In the genomic region with DNA sequence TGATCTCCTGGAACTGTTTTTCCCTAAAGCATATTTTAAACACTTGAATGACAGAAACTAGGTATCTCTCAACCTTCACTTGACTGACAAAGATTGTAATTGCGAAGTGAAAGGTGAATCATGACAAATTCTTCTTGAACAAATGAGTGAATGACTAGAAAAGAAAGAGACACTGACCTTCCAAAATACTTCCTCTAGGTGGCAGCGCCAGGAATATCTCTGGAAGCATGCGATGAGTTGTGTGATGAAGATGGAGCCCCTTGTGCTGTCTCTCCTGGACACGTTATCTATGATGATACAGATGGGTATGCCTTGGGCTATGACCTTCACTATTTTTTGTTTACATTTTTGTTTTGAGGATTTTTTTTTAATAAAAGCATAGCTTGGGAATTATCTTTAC, we compare ENCODE assay signal across 24 cellular contexts. TPM values are rescaled to one million over a fixed set of nuclear protein-coding genes. Genes with fewer than 3 reads are reported as not detected.
DNase-seq lines count a peak whose midpoint lies in the region; TF ChIP-seq lines count a peak whose summit lies in the region.
"Had no signal": no experiment of that assay in that cellular context is flagged by ENCODE, and none has a peak within 500 bp of the region (broad histone marks: within the 10 kb centered on the region; RNA-seq: fewer than 3 reads in every experiment).

No MANE protein-coding gene starts in this region.

- CTCF ChIA-PET in activated CD4-positive, alpha-beta memory T cell treated with anti-CD3 and anti-CD28 coated beads, Interleukin-2, amount 10 ng/mL, durations not matched to agents 7 days and 5 days (lab: Charles Lee): no interaction called here

- DNase-seq in DMS53 (lab: John Stamatoyannopoulos, UW) (peak; percentile 18), DMS53 treated with DMSO at 0.1 percent for 48 hours (lab: John Stamatoyannopoulos, UW; ENCODE audit: unreplicated experiment) (no peak), MM.1S (no peak), endodermal cell (no peak), osteoblast (ENCODE audit: insufficient read length, low spot score, missing footprints) (no peak), GM10266 (ENCODE audit: extremely low spot score) (no peak)
- no peak for DNase-seq in activated T-cell treated with anti-CD3 and anti-CD28 coated beads, Interleukin-2, amount 50 U/mL, for 24 hours
- DNase-seq in activated CD4-positive, alpha-beta memory T cell treated with anti-CD3 and anti-CD28 coated beads, Interleukin-2, amount 10 ng/mL, durations not matched to agents 7 days and 5 days: no peak
- DNase-seq: activated CD4-positive, CD25-positive, alpha-beta regulatory T cell; activated CD8-positive, alpha-beta T cell treated with anti-CD3 and anti-CD28 coated beads, Interleukin-2, amount 10 ng/mL, durations not matched to agents 7 days and 5 days; activated naive CD8-positive, alpha-beta T cell treated with anti-CD3 and anti-CD28 coated beads, Interleukin-2, amount 10 ng/mL, durations not matched to agents 7 days and 5 days; CD4-positive, CD25-positive, alpha-beta regulatory T cell; dermis blood vessel endothelial cell; left lung; NCI-H345; SHP77 treated with DMSO at 0.1 percent for 48 hours; stimulated activated CD4-positive, alpha-beta T cell treated with anti-CD3 and anti-CD28 coated beads, Interleukin-4, amount 100 ng/mL, for 4 hours had no signal

- no peaks in the 10 kb centered on the region for H3K36me3 Mint-ChIP-seq in endodermal cell (ENCODE audit: low read depth)
- peaks cover 32% of the 10 kb centered on the region for H3K36me3 Mint-ChIP-seq in activated T-cell treated with anti-CD3 and anti-CD28 coated beads, Interleukin-2, amount 50 U/mL, for 24 hours (ENCODE audit: low read depth)
- peaks cover 73% of the 10 kb centered on the region for H3K36me3 Mint-ChIP-seq in activated CD4-positive, alpha-beta memory T cell treated with anti-CD3 and anti-CD28 coated beads, Interleukin-2, amount 10 ng/mL, durations not matched to agents 7 days and 5 days (ENCODE audit: low read depth)
- H3K36me3 Mint-ChIP-seq: brain had no signal

- no peak overlapping the region for H2AFZ ChIP-seq in MM.1S (ENCODE audit: low read length)
- H2AFZ ChIP-seq in osteoblast (ENCODE audit: low read length): no peak overlapping the region

- no peaks in the 10 kb centered on the region for H3K9me3 Mint-ChIP-seq in endodermal cell
- peaks cover 4% of the 10 kb centered on the region for H3K9me3 Mint-ChIP-seq in activated T-cell treated with anti-CD3 and anti-CD28 coated beads, Interleukin-2, amount 50 U/mL, for 24 hours
- H3K9me3 Mint-ChIP-seq in activated CD4-positive, alpha-beta memory T cell treated with anti-CD3 and anti-CD28 coated beads, Interleukin-2, amount 10 ng/mL, durations not matched to agents 7 days and 5 days: peaks cover 22% of the 10 kb centered on the region

- H3K9ac ChIP-seq in MM.1S (ENCODE audit: low read length) (no peak overlapping the region), endodermal cell (ENCODE audit: extremely low read depth, low read length, poor library complexity, severe bottlenecking) (no peak overlapping the region)

- no peaks in the 10 kb centered on the region for H3K4me1 Mint-ChIP-seq in endodermal cell
- peaks cover 49% of the 10 kb centered on the region for H3K4me1 Mint-ChIP-seq in activated T-cell treated with anti-CD3 and anti-CD28 coated beads, Interleukin-2, amount 50 U/mL, for 24 hours (ENCODE audit: low read depth)
- H3K4me1 Mint-ChIP-seq in activated CD4-positive, alpha-beta memory T cell treated with anti-CD3 and anti-CD28 coated beads, Interleukin-2, amount 10 ng/mL, durations not matched to agents 7 days and 5 days: peaks cover 32% of the 10 kb centered on the region
- H3K4me1 Mint-ChIP-seq: brain had no signal

- H3K27me3 Mint-ChIP-seq in endodermal cell (ENCODE audit: insufficient read depth): no peaks in the 10 kb centered on the region
- no peaks in the 10 kb centered on the region for H3K27me3 Mint-ChIP-seq in activated T-cell treated with anti-CD3 and anti-CD28 coated beads, Interleukin-2, amount 50 U/mL, for 24 hours
- no peaks in the 10 kb centered on the region for H3K27me3 Mint-ChIP-seq in activated CD4-positive, alpha-beta memory T cell treated with anti-CD3 and anti-CD28 coated beads, Interleukin-2, amount 10 ng/mL, durations not matched to agents 7 days and 5 days
- H3K27me3 Mint-ChIP-seq: activated naive CD8-positive, alpha-beta T cell treated with anti-CD3 and anti-CD28 coated beads, Interleukin-2, amount 10 ng/mL, durations not matched to agents 7 days and 5 days; brain; CD4-positive, CD25-positive, alpha-beta regulatory T cell had no signal

- H3K4me2 ChIP-seq in MM.1S (ENCODE audit: low read depth, low read length): no peak overlapping the region
- no peak overlapping the region for H3K4me2 ChIP-seq in osteoblast (ENCODE audit: insufficient read depth, low read length)
- H3K4me2 ChIP-seq: smooth muscle cell had no signal

- no peaks in the 10 kb centered on the region for H3K9me3 ChIP-seq in MM.1S (replicated peaks; ENCODE audit: insufficient read depth, low read length)
- no peaks in the 10 kb centered on the region for H3K9me3 ChIP-seq in endodermal cell (ENCODE audit: control insufficient read depth, low read length)
- no peaks in the 10 kb centered on the region for H3K9me3 ChIP-seq in osteoblast (ENCODE audit: low read depth, low read length)
- H3K9me3 ChIP-seq: left lung had no signal

- H3K9me2 ChIP-seq in MM.1S (replicated peaks; ENCODE audit: insufficient read depth, low read length): no peaks in the 10 kb centered on the region

- no peaks in the 10 kb centered on the region for H3K27me3 ChIP-seq in MM.1S (replicated peaks; ENCODE audit: insufficient read depth, low read length)
- H3K27me3 ChIP-seq in endodermal cell (ENCODE audit: control insufficient read depth, insufficient read depth, low read length, poor library complexity, severe bottlenecking): no peaks in the 10 kb centered on the region
- no peaks in the 10 kb centered on the region for H3K27me3 ChIP-seq in osteoblast (ENCODE audit: insufficient read depth, low read length)
- H3K27me3 ChIP-seq: left lung had no signal

- H3K4me1 ChIP-seq in MM.1S (ENCODE audit: low read length) (peaks cover 8% of the 10 kb centered on the region; the same call in 1 of the 2 replicates), endodermal cell (ENCODE audit: control insufficient read depth, insufficient read depth, low read length) (no peaks in the 10 kb centered on the region), osteoblast (ENCODE audit: insufficient read depth, low read length) (no peaks in the 10 kb centered on the region)
- H3K4me1 ChIP-seq: left lung had no signal

- H3K27ac Mint-ChIP-seq in endodermal cell: no peak overlapping the region
- H3K27ac Mint-ChIP-seq in activated T-cell treated with anti-CD3 and anti-CD28 coated beads, Interleukin-2, amount 50 U/mL, for 24 hours: no peak overlapping the region
- H3K27ac Mint-ChIP-seq in activated CD4-positive, alpha-beta memory T cell treated with anti-CD3 and anti-CD28 coated beads, Interleukin-2, amount 10 ng/mL, durations not matched to agents 7 days and 5 days: no peak overlapping the region
- H3K27ac Mint-ChIP-seq: activated CD8-positive, alpha-beta T cell treated with anti-CD3 and anti-CD28 coated beads, Interleukin-2, amount 10 ng/mL, durations not matched to agents 7 days and 5 days; activated naive CD8-positive, alpha-beta T cell treated with anti-CD3 and anti-CD28 coated beads, Interleukin-2, amount 10 ng/mL, durations not matched to agents 7 days and 5 days; activated T-helper 1 cell treated with anti-CD3 and anti-CD28 coated beads, Interleukin-12 subunit alpha, Interleukin-12 subunit beta, Interleukin-2, Interleukin-4 antibody, amounts not matched to agents 30 ng/mL and 10 ng/mL and 1 ng/mL, durations not matched to agents 14 hours and 24 hours and 36 hours; brain had no signal

- no peaks in the 10 kb centered on the region for H3K79me2 ChIP-seq in MM.1S (ENCODE audit: low read length)
- H3K79me2 ChIP-seq in osteoblast (ENCODE audit: insufficient read depth, low read length): no peaks in the 10 kb centered on the region

- peaks cover 4% of the 10 kb centered on the region; the same call in 1 of the 2 replicates for H3F3A ChIP-seq in MM.1S (ENCODE audit: insufficient read depth, low read length)

- H3K4me3 ChIP-seq in MM.1S (ENCODE audit: low read length) (no peak overlapping the region), endodermal cell (ENCODE audit: low read length) (no peak overlapping the region), osteoblast (ENCODE audit: insufficient read depth, low read length) (no peak overlapping the region)
- H3K4me3 ChIP-seq: left lung, smooth muscle cell had no signal

- 97% methylated on average over 4 of the region's 4 CpGs; no CpG with 5 or more reads in 1 of the 2 experiments for WGBS in endodermal cell (ENCODE audit: insufficient coverage in 1 of 2, insufficient read length in 1 of 2), 2 experiments

- H3K27ac ChIP-seq in MM.1S (ENCODE audit: low read length) (no peak overlapping the region), endodermal cell (ENCODE audit: low read depth, low read length) (no peak overlapping the region), osteoblast (ENCODE audit: low read depth, low read length) (no peak overlapping the region)
- H3K27ac ChIP-seq: left lung had no signal

- no peak overlapping the region for H3K4me3 Mint-ChIP-seq in endodermal cell
- no peak overlapping the region for H3K4me3 Mint-ChIP-seq in activated T-cell treated with anti-CD3 and anti-CD28 coated beads, Interleukin-2, amount 50 U/mL, for 24 hours
- no peak overlapping the region for H3K4me3 Mint-ChIP-seq in activated CD4-positive, alpha-beta memory T cell treated with anti-CD3 and anti-CD28 coated beads, Interleukin-2, amount 10 ng/mL, durations not matched to agents 7 days and 5 days
- H3K4me3 Mint-ChIP-seq: activated CD8-positive, alpha-beta T cell treated with anti-CD3 and anti-CD28 coated beads, Interleukin-2, amount 10 ng/mL, durations not matched to agents 7 days and 5 days; activated naive CD8-positive, alpha-beta T cell treated with anti-CD3 and anti-CD28 coated beads, Interleukin-2, amount 10 ng/mL, durations not matched to agents 7 days and 5 days; activated T-helper 1 cell treated with anti-CD3 and anti-CD28 coated beads, Interleukin-12 subunit alpha, Interleukin-12 subunit beta, Interleukin-2, Interleukin-4 antibody, amounts not matched to agents 30 ng/mL and 10 ng/mL and 1 ng/mL, durations not matched to agents 14 hours and 24 hours and 36 hours; brain; CD4-positive, CD25-positive, alpha-beta regulatory T cell had no signal

- TF ChIP-seq CTCF in MM.1S (IDR thresholded peaks at IDR 0.05; ENCODE audit: low read length): 0 out of 2 replicates have a peak, but pooled peaks have one; percentile 5
- peak; percentile 68 for TF ChIP-seq CTCF in endodermal cell (conservative IDR thresholded peaks at IDR 0.05)
- TF ChIP-seq CTCF in osteoblast (IDR thresholded peaks at IDR 0.05; ENCODE audit: extremely low read depth, low read depth, low read length): peak; percentile 11
- no peak for TF ChIP-seq CTCF in GM10266 (IDR thresholded peaks at IDR 0.05; ENCODE audit: control insufficient read depth, insufficient read depth, low read depth, missing control alignments)

- POLR2A ChIA-PET in activated CD4-positive, alpha-beta memory T cell treated with anti-CD3 and anti-CD28 coated beads, Interleukin-2, amount 10 ng/mL, durations not matched to agents 7 days and 5 days (lab: Charles Lee): no interaction called here

- H4K20me1 ChIP-seq in MM.1S (ENCODE audit: insufficient read depth, low read length) (no peaks in the 10 kb centered on the region), osteoblast (ENCODE audit: insufficient read depth, low read length) (no peaks in the 10 kb centered on the region)

- H3K36me3 ChIP-seq in MM.1S (replicated peaks; ENCODE audit: insufficient read depth, low read length): no peaks in the 10 kb centered on the region
- H3K36me3 ChIP-seq in endodermal cell (ENCODE audit: control insufficient read depth, insufficient read depth, low read length): no peaks in the 10 kb centered on the region
- H3K36me3 ChIP-seq in osteoblast (ENCODE audit: insufficient read depth, low read length): no peaks in the 10 kb centered on the region

RNA-seq across cellular contexts. Expression of gene CASP12, which starts 7.0 kb away (rescaled TPM):
- total RNA-seq in endodermal cell (not detected), osteoblast (not detected in 2 replicates)
- not detected for polyA plus RNA-seq in endodermal cell (2013, experiment 1 of 2)
- polyA plus RNA-seq in endodermal cell (2013, experiment 2 of 2): not detected
- under 1 TPM; 0.50 to 0.83 TPM for total RNA-seq in activated CD4-positive, alpha-beta memory T cell treated with anti-CD3 and anti-CD28 coated beads, Interleukin-2, amount 10 ng/mL, durations not matched to agents 7 days and 5 days
- total RNA-seq: A172; activated CD8-positive, alpha-beta T cell treated with anti-CD3 and anti-CD28 coated beads, Interleukin-2, amount 10 ng/mL, durations not matched to agents 7 days and 5 days; activated naive CD8-positive, alpha-beta T cell treated with anti-CD3 and anti-CD28 coated beads, Interleukin-2, amount 10 ng/mL, durations not matched to agents 7 days and 5 days; activated T-helper 1 cell treated with anti-CD3 and anti-CD28 coated beads, Interleukin-12 subunit alpha, Interleukin-12 subunit beta, Interleukin-2, Interleukin-4 antibody, amounts not matched to agents 30 ng/mL and 10 ng/mL and 1 ng/mL, durations not matched to agents 14 hours and 24 hours and 36 hours; esophagus mucosa; myocyte; smooth muscle cell; T-helper 2 cell treated with Interferon-gamma antibody and Interleukin-4, amounts not matched to agents 100 ng/mL and 5 ng/mL, for 36 hours had no signal
